8 cellular contexts compared by ENCODE assay signal in the genomic region with DNA sequence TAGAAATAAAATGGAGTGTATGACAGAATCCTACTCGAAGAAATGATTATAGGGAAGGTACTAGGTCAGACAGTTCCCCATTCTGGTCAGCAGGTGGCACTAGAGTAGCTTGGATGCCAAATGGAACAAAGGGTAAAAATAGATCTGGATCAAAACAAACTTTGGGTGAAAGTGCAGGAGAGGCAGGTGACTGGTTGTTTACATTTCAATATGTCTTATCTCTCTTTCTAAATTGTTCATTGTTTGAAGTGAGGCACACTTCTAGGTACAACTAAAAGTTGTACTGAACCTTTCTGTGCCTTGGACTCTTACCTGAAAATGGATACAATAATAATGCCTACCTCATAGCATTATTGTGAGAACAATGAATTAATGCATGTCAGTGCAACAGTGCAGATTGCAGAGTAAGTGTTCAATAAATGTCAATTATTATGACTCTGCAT.
DNase-seq lines count a peak whose midpoint lies in the region; ATAC-seq, FAIRE-seq and TF ChIP-seq lines count a peak whose summit lies in the region.

No MANE protein-coding gene starts in this region.

- H3K9me3 ChIP-seq in right cardiac atrium (ENCODE audit: control insufficient read depth, low read length) (no peaks in the 10 kb centered on the region), gastrocnemius medialis (no peaks in the 10 kb centered on the region)

- 6% methylated on average over 1 of the region's 1 CpG for WGBS in right cardiac atrium

- peak; percentile 83 for FAIRE-seq in GM12891 (lab: Jason Lieb, UNC)

- in situ Hi-C loops in gastrocnemius medialis (cut with MboI; ENCODE audit: low sequenced_read_pairs in 4 of 4): loop anchor here in 2 of 4 donors (5.0 to 25.0 kb wide), 3 partner anchors 171 to 393 kb away; no protein-coding TSS in a partner anchor

- H3K4me3 ChIP-seq in right cardiac atrium (ENCODE audit: low read length) (no peak overlapping the region), gastrocnemius medialis (no peak overlapping the region)

- H3K27me3 ChIP-seq in right cardiac atrium (ENCODE audit: control insufficient read depth, insufficient read depth) (no peaks in the 10 kb centered on the region), gastrocnemius medialis (no peaks in the 10 kb centered on the region)

- H3K36me3 ChIP-seq in gastrocnemius medialis: no peaks in the 10 kb centered on the region

- intact Hi-C loops in right cardiac atrium (cut with DNase I): loop anchor here (2.0 to 10.0 kb wide), 4 partner anchors 169 to 391 kb away; no protein-coding TSS in a partner anchor
- intact Hi-C loops in gastrocnemius medialis (cut with DNase I; ENCODE audit: low total_unique reads): loop anchor here (1.0 kb wide), 2 partner anchors 169 to 200 kb away; no protein-coding TSS in a partner anchor

- TF ChIP-seq CTCF in gastrocnemius medialis (IDR thresholded peaks at IDR 0.05 in 4 of 5, conservative IDR thresholded peaks at IDR 0.05 in 1 of 5): peak; percentile 91 to 98 (median 92)

- DNase-seq in GM12891 (ENCODE audit: insufficient read length, low spot score): peak; percentile 17
- DNase-seq in NCI-H1436 treated with DMSO at 0.1 percent for 48 hours (lab: John Stamatoyannopoulos, UW): peak; percentile 19
- DNase-seq in T-helper 1 cell: peak; percentile 36 to 62 (median 49)
- DNase-seq in amniotic stem cell (lab: John Stamatoyannopoulos, UW): peak; percentile 11
- peak; percentile 47 to 77 (median 64) for DNase-seq in right cardiac atrium
- DNase-seq in gastrocnemius medialis: peak; percentile 31 to 63
- DNase-seq in occipital lobe (lab: John Stamatoyannopoulos, UW): no peak

- TF ChIP-seq POLR2A in GM12891 (IDR thresholded peaks at IDR 0.05; ENCODE audit: low read depth, low read length) (no peak), gastrocnemius medialis (IDR thresholded peaks at IDR 0.05) (no peak)

- peak; percentile 77 for ATAC-seq in HG02759 (IDR thresholded peaks at IDR 0.05; ENCODE audit: unreplicated experiment)
- ATAC-seq in right cardiac atrium: peak; percentile 78 to 86
- peak; percentile 93 to 94 for ATAC-seq in gastrocnemius medialis

- H3K4me1 ChIP-seq in right cardiac atrium (ENCODE audit: control insufficient read depth, insufficient read depth, low read length) (no peaks in the 10 kb centered on the region), gastrocnemius medialis (peaks cover 3 to 6% of the 10 kb centered on the region in 2 donors)

- H3K27ac ChIP-seq in right cardiac atrium (ENCODE audit: low read length): no peak overlapping the region
- H3K27ac ChIP-seq in gastrocnemius medialis: peak overlapping the region in 3 of 4 donors; percentile 10 to 56 (median 53)

TF ChIP-seq in GM12891, 5 proteins besides CTCF, POLR2A, EP300 and RAD21:
- no peak for TF ChIP-seq POLR2AphosphoS5 (IDR thresholded peaks at IDR 0.05; ENCODE audit: low read depth, low read length)
- TF ChIP-seq SPI1 (IDR thresholded peaks at IDR 0.05; ENCODE audit: low read depth, low read length): no peak
- TF ChIP-seq TAF1 (IDR thresholded peaks at IDR 0.05; ENCODE audit: low read depth, low read length): no peak
- no peak for TF ChIP-seq POU2F2 (IDR thresholded peaks at IDR 0.05; ENCODE audit: low read depth, low read length)
- TF ChIP-seq PAX5 (IDR thresholded peaks at IDR 0.05; ENCODE audit: insufficient read depth, low read length, severe bottlenecking): no peak
